Comparison of ENCODE assay signal across 8 cellular contexts in the genomic region with DNA sequence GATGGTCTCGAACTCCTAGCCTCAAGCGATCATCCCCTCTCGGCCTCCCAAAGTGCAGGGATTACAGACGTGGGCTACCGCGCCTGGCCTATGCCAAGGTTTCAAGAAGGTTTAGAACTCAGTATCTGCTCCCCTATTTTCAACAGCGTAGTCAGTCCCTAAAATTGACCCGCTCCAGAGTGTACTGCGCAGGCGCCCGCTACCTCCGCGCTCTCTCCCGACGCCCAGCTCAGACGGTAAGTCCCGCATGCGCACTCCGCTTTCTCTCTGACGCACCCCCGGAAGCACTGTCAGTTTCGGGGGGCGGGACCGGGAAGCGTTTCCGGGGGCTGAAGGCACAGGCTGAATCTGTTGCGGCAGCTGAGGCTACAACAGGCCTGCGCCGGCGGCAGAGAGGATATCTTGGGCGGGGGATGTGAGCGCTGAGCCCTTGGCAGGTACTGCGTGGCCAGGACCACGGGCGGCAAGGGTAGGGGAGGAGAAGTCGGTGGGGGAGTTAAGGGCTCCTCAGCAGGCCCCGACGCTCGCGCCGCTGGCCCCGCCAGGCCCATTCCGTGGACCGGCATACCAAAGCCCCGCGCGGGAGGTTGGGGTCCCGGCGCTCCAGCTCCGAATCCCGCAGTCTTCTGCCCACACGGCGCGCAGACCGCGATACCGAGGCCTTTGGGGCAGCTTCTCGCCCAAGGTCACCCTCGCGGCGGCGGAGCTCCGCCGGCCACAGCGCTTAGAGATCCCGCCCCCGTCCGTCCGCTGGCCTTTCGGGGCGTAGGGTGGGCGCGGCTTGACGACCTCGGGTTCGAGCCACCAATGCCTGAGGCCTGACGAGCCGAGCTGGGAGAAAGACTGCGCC. TPM values are rescaled to one million over a fixed set of nuclear protein-coding genes. Genes with fewer than 3 reads are reported as not detected.
DNase-seq lines count a peak whose midpoint lies in the region; ATAC-seq lines count a peak whose summit lies in the region.

A gene with protein sequence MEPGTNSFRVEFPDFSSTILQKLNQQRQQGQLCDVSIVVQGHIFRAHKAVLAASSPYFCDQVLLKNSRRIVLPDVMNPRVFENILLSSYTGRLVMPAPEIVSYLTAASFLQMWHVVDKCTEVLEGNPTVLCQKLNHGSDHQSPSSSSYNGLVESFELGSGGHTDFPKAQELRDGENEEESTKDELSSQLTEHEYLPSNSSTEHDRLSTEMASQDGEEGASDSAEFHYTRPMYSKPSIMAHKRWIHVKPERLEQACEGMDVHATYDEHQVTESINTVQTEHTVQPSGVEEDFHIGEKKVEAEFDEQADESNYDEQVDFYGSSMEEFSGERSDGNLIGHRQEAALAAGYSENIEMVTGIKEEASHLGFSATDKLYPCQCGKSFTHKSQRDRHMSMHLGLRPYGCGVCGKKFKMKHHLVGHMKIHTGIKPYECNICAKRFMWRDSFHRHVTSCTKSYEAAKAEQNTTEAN (plus strand): TSS at position 345 of the 850 bp plus-strand sequence. CDS start 27,470 bp downstream, outside the sequence.

- DNase-seq in C1 segment of cervical spinal cord (lab: John Stamatoyannopoulos, UW) (peak; percentile 77 to 96 (median 92)), NCI-H774 (lab: John Stamatoyannopoulos, UW) (peak; percentile 97), dedifferentiated amniotic fluid mesenchymal stem cell (ENCODE audit: extremely low spot score) (peak; percentile 97), left lobe of liver (ENCODE audit: low spot score) (peak; percentile 97)
- DNase-seq in activated CD4-positive, alpha-beta T cell treated with anti-CD3 and anti-CD28 coated beads, Interleukin-2, amount 50 U/mL, for 24 hours (ENCODE audit: low read depth in 1 of 2, low spot score in 1 of 2) = peak; percentile 98 to 99
- peak; percentile 98 to 99 for DNase-seq in stimulated activated CD4-positive, alpha-beta T cell treated with anti-CD3 and anti-CD28 coated beads, Interleukin-2, amount 100 ng/mL, for 24 hours

- ATAC-seq in GM19372 (IDR thresholded peaks at IDR 0.05; ENCODE audit: low read depth, unreplicated experiment) = peak; percentile 84
- ATAC-seq in HG03565 (IDR thresholded peaks at IDR 0.05; ENCODE audit: unreplicated experiment) = peak; percentile 50
- peak; percentile 85 for ATAC-seq in left lobe of liver

RNA-seq across cellular contexts. Expression of the gene that starts here (rescaled TPM):
- total RNA-seq in left lobe of liver = 8.2 TPM

Comparison
In these comparisons a context has a peak if more than half of its experiments do, and no peak if none do; other contexts are left out.
1. Peak in every context shown above with its lines: DNase-seq and ATAC-seq.